Comparison of ENCODE assay signal across 9 cellular contexts in genomic region chr3:141336672-141337522, GRCh38. TPM values are rescaled to one million over a fixed set of nuclear protein-coding genes. Genes with fewer than 3 reads are reported as not detected.
A peak's percentile ranks its signal among the peaks of the same experiment; 100 is the strongest.
DNase-seq lines count a peak whose midpoint lies in the region; ATAC-seq and TF ChIP-seq lines count a peak whose summit lies in the region.
"Had no signal": no experiment of that assay in that cellular context is flagged by ENCODE, and none has a peak within 500 bp of the region (broad histone marks: within the 10 kb centered on the region; RNA-seq: fewer than 3 reads in every experiment).

No MANE protein-coding gene starts in this region.

- no peaks in the 10 kb centered on the region for H3K36me3 ChIP-seq in BLaER1 treated with 17β-estradiol and CSF1 and Interleukin-3, amounts not matched to agents 10 nM and 100 nM
- H3K36me3 ChIP-seq in neuronal stem cell (replicated peaks in 1 of 2; ENCODE audit: control insufficient read depth in 2 of 2, insufficient read depth in 2 of 2, low read length in 2 of 2) = no peaks in the 10 kb centered on the region
- no peaks in the 10 kb centered on the region for H3K36me3 ChIP-seq in adrenal gland (replicated peaks in 1 of 2)
- H3K36me3 ChIP-seq: cardiac muscle cell had no signal

- H3K9me3 ChIP-seq in BLaER1 treated with 17β-estradiol and CSF1 and Interleukin-3, amounts not matched to agents 10 nM and 100 nM (replicated peaks in 1 of 11) = peaks cover 0 to 11% (median 0%) of the 10 kb centered on the region in 11 experiments; a peak in 3 of 22 replicates
- peaks cover 0 to 7% of the 10 kb centered on the region in 2 donors for H3K9me3 ChIP-seq in neuronal stem cell (replicated peaks in 1 of 2; ENCODE audit: control insufficient read depth in 2 of 2, insufficient read depth in 1 of 2, low read depth in 1 of 2, low read length in 2 of 2)
- H3K9me3 ChIP-seq in adrenal gland (replicated peaks in 1 of 3) = no peaks in the 10 kb centered on the region

- POLR2A ChIA-PET in activated B cell treated with CpG ODN at 0.5 μM for 24 hours (lab: Charles Lee) = interaction anchor here (0.6 to 2.3 kb wide), 3 partner anchors 25 to 351 kb away, joined by 3 to 19 read pairs (median 4); no protein-coding TSS in a partner anchor

- H3K27me3 ChIP-seq in BLaER1 treated with 17β-estradiol and CSF1 and Interleukin-3, amounts not matched to agents 10 nM and 100 nM = no peaks in the 10 kb centered on the region
- H3K27me3 ChIP-seq in neuronal stem cell (ENCODE audit: control insufficient read depth in 3 of 3, insufficient read depth in 3 of 3, low read depth in 1 of 3, low read length in 3 of 3) (no peaks in the 10 kb centered on the region), adrenal gland (no peaks in the 10 kb centered on the region)
- H3K27me3 ChIP-seq: cardiac muscle cell had no signal

- intact Hi-C loops in activated B cell treated with CpG ODN at 0.5 μM for 24 hours (cut with micrococcal nuclease) (loop anchor here (2.0 kb wide), 2 partner anchors 26 to 66 kb away; no protein-coding TSS in a partner anchor), adrenal gland (cut with DNase I) (no loop called here)

- no peak overlapping the region for H4K8ac ChIP-seq in neuronal stem cell (ENCODE audit: low read depth, low read length)

- WGBS in neuronal stem cell (ENCODE audit: extremely low coverage in 2 of 2, insufficient read length in 2 of 2, insufficient replicate concordance in 1 of 2), 2 donors = no CpG with 5 or more reads among the region's 12 CpGs
- WGBS in adrenal gland, 4 donors = 74 to 78% (median 76%) methylated on average over 12 of the region's 12 CpGs

- H3K4me1 ChIP-seq in BLaER1 treated with 17β-estradiol and CSF1 and Interleukin-3, amounts not matched to agents 10 nM and 100 nM = peaks cover 16 to 55% (median 24%) of the 10 kb centered on the region in 10 experiments
- H3K4me1 ChIP-seq in neuronal stem cell (ENCODE audit: control insufficient read depth in 2 of 2, insufficient read depth in 1 of 2, low read depth in 1 of 2, low read length in 2 of 2) = peaks cover 3 to 39% of the 10 kb centered on the region in 2 donors
- peaks cover 5 to 8% of the 10 kb centered on the region in 2 donors for H3K4me1 ChIP-seq in adrenal gland (replicated peaks in 1 of 2)

- no peak for TF ChIP-seq CTCF in GM20000 (IDR thresholded peaks at IDR 0.05; ENCODE audit: extremely low read depth, missing control alignments)
- TF ChIP-seq CTCF in activated B cell treated with CpG ODN at 0.5 μM for 24 hours (IDR thresholded peaks at IDR 0.05) = no peak
- no peak for TF ChIP-seq CTCF in adrenal gland (IDR thresholded peaks at IDR 0.05)

- H2BK5ac ChIP-seq in neuronal stem cell (ENCODE audit: low read length) = no peak overlapping the region

- H2BK15ac ChIP-seq in neuronal stem cell (ENCODE audit: low read length) = no peak overlapping the region

- peak; percentile 91 for ATAC-seq in HG03460 (IDR thresholded peaks at IDR 0.05; ENCODE audit: unreplicated experiment)
- peak; percentile 89 for ATAC-seq in activated B cell treated with CpG ODN at 0.5 μM for 24 hours (ENCODE audit: low read depth)

- no peak overlapping the region for H3K18ac ChIP-seq in neuronal stem cell (ENCODE audit: low read length)

- peak overlapping the region in 10 of 11 experiments; percentile 15 to 83 (median 50); a peak in 19 of 22 replicates for H3K4me2 ChIP-seq in BLaER1 treated with 17β-estradiol and CSF1 and Interleukin-3, amounts not matched to agents 10 nM and 100 nM
- H3K4me2 ChIP-seq in neuronal stem cell (ENCODE audit: insufficient read depth, low read length, poor library complexity, severe bottlenecking) = no peak overlapping the region

- peak overlapping the region in 2 of 11 experiments; percentile 22 to 40; a peak in 2 of 22 replicates for H3K9ac ChIP-seq in BLaER1 treated with 17β-estradiol and CSF1 and Interleukin-3, amounts not matched to agents 10 nM and 100 nM
- no peak overlapping the region for H3K9ac ChIP-seq in neuronal stem cell (ENCODE audit: low read depth, low read length, poor library complexity)

- H4K20me1 ChIP-seq in BLaER1 treated with 17β-estradiol and CSF1 and Interleukin-3, amounts not matched to agents 10 nM and 100 nM = no peaks in the 10 kb centered on the region

- H3K36me3 Mint-ChIP-seq in activated B cell treated with CpG ODN at 0.5 μM for 24 hours (ENCODE audit: low read depth) = no peaks in the 10 kb centered on the region

- peak overlapping the region; percentile 69 for H2AFZ ChIP-seq in neuronal stem cell (ENCODE audit: low read length)

- no peak overlapping the region for H2BK120ac ChIP-seq in neuronal stem cell (ENCODE audit: low read depth, low read length)

- no peak overlapping the region for H3K23ac ChIP-seq in neuronal stem cell (ENCODE audit: low read depth, low read length, poor library complexity)

- no peak for TF ChIP-seq POLR2A in adrenal gland (IDR thresholded peaks at IDR 0.05)

- DNase-seq in GM20000 (ENCODE audit: low spot score) = peak; percentile 72
- no peak for DNase-seq in activated B cell treated with CpG ODN at 0.5 μM for 24 hours
- DNase-seq in neuronal stem cell (ENCODE audit: low spot score) = no peak
- DNase-seq in stimulated activated CD4-positive, alpha-beta T cell treated with anti-CD3 and anti-CD28 coated beads, Interleukin-4, amount 100 ng/mL, for 24 hours = no peak
- no peak for DNase-seq in stimulated activated CD4-positive, alpha-beta T cell treated with anti-CD3 and anti-CD28 coated beads, Interleukin-4, amount 100 ng/mL, for 1 hour
- no peak for DNase-seq in adrenal gland

- no peak overlapping the region for H3K14ac ChIP-seq in neuronal stem cell (ENCODE audit: low read length)

- H2BK12ac ChIP-seq in neuronal stem cell (ENCODE audit: low read length) = no peak overlapping the region

- no peak overlapping the region for H3K4ac ChIP-seq in neuronal stem cell (ENCODE audit: low read length)

- H3K9me3 Mint-ChIP-seq in activated B cell treated with CpG ODN at 0.5 μM for 24 hours = no peaks in the 10 kb centered on the region

- H3K79me1 ChIP-seq in neuronal stem cell (ENCODE audit: low read depth, low read length) = no peaks in the 10 kb centered on the region

- H3K27ac ChIP-seq in BLaER1 treated with 17β-estradiol and CSF1 and Interleukin-3, amounts not matched to agents 10 nM and 100 nM = peak overlapping the region in 7 of 11 experiments; percentile 3 to 62 (median 42); a peak in 10 of 22 replicates
- no peak overlapping the region for H3K27ac ChIP-seq in neuronal stem cell (replicated peaks; ENCODE audit: low read length)
- H3K27ac ChIP-seq in adrenal gland = no peak overlapping the region
- H3K27ac ChIP-seq: cardiac muscle cell had no signal

- CTCF ChIA-PET in activated B cell treated with CpG ODN at 0.5 μM for 24 hours (lab: Charles Lee) = interaction anchor here (1.2 to 2.2 kb wide), 2 partner anchors 25 to 115 kb away, joined by 3 to 9 read pairs; no protein-coding TSS in a partner anchor

- peak overlapping the region; percentile 73 for H3K27ac Mint-ChIP-seq in activated B cell treated with CpG ODN at 0.5 μM for 24 hours

- no peak overlapping the region for H2AK5ac ChIP-seq in neuronal stem cell (ENCODE audit: low read depth, low read length)

- no peak overlapping the region for H3K4me3 ChIP-seq in BLaER1 treated with 17β-estradiol and CSF1 and Interleukin-3, amounts not matched to agents 10 nM and 100 nM
- H3K4me3 ChIP-seq in neuronal stem cell (ENCODE audit: low read length in 2 of 2) = no peak overlapping the region
- no peak overlapping the region for H3K4me3 ChIP-seq in adrenal gland
- H3K4me3 ChIP-seq: cardiac muscle cell had no signal

- H3K27me3 Mint-ChIP-seq in activated B cell treated with CpG ODN at 0.5 μM for 24 hours = peaks cover 5% of the 10 kb centered on the region

- no peak overlapping the region for H4K91ac ChIP-seq in neuronal stem cell (ENCODE audit: low read depth, low read length, poor library complexity)

- peak overlapping the region; percentile 51 for H3K4me3 Mint-ChIP-seq in activated B cell treated with CpG ODN at 0.5 μM for 24 hours

- H3K4me1 Mint-ChIP-seq in activated B cell treated with CpG ODN at 0.5 μM for 24 hours = peaks cover 26% of the 10 kb centered on the region

RNA-seq across cellular contexts. Expression of gene ZBTB38, which starts 31.4 kb away (rescaled TPM):
- 39.5 and 45.2 TPM in 2 replicates for total RNA-seq in activated B cell treated with CpG ODN at 0.5 μM for 24 hours
- 7.1 TPM for polyA plus RNA-seq in neuronal stem cell (2013, experiment 1 of 2)
- polyA plus RNA-seq in neuronal stem cell (2013, experiment 2 of 2) = 7.6 TPM
- 100 to 1,000 TPM; 116 to 231 (median 167) TPM for total RNA-seq in adrenal gland
- polyA plus RNA-seq in adrenal gland = 10 to 100 TPM; 12.0 to 73.9 (median 14.5) TPM

Comparison
In these comparisons a context has a peak if more than half of its experiments do, and no peak if none do; other contexts are left out.
1. H3K27ac ChIP-seq: peak in BLaER1 treated with 17β-estradiol and CSF1 and Interleukin-3, amounts not matched to agents 10 nM and 100 nM (7 of 11); none in neuronal stem cell (single experiment) and adrenal gland (0 of 5).